ENCODE assay signal across 17 cellular contexts in the genomic region with DNA sequence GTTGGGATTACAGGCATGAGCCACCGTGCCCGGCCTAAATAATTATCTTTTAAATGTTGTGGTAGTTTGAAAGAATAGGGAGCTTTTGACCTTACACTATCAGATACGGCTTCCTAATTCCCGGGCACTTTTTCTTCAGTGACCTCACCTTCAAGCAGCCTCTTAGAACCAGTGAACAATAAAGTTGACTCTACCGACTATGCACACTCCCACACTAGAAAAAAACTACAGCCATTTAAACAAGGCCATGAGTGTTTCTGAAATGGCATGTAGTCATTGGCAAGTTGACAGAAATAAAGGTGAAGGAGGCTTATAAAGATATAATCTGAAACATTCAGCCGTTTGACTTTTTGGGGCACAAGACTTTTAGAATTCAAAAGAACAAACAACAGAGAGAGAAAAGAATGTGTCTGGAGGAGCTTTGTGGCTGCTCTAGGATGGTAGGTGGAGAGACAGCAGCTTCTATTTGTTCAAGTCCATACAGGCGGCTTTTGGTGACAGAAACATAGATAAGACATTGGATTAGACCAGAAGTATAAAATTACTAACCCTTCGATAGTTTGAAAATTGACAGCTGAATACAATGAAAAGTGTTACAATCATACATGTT.
DNase-seq lines count a peak whose midpoint lies in the region; ATAC-seq and TF ChIP-seq lines count a peak whose summit lies in the region.
"Had no signal": no experiment of that assay in that cellular context is flagged by ENCODE, and none has a peak within 500 bp of the region (broad histone marks: within the 10 kb centered on the region; RNA-seq: fewer than 3 reads in every experiment).

No MANE protein-coding gene starts in this region.

- 56 to 68% methylated on average over 8 of the region's 8 CpGs for WGBS in testis, 2 donors

- H3K9ac ChIP-seq in HCT116 (ENCODE audit: low read length) (no peak overlapping the region), adipocyte (ENCODE audit: low read length) (no peak overlapping the region)

- CTCF ChIA-PET in HCT116 (lab: Charles Lee): no interaction called here

- intact Hi-C loops in HCT116 (cut with micrococcal nuclease): no loop called here
- intact Hi-C loops in testis (cut with DNase I; ENCODE audit: low total_unique reads): no loop called here

- H3K27me3 ChIP-seq in HCT116 (ENCODE audit: insufficient read depth, low read length): no peaks in the 10 kb centered on the region
- no peaks in the 10 kb centered on the region for H3K27me3 ChIP-seq in adipocyte (replicated peaks; ENCODE audit: control insufficient read depth, insufficient read depth, low read length)
- no peaks in the 10 kb centered on the region for H3K27me3 ChIP-seq in testis
- H3K27me3 ChIP-seq: BE2C, heart right ventricle, tibial artery had no signal

- H3K9me2 ChIP-seq in HCT116 (ENCODE audit: insufficient read depth): no peaks in the 10 kb centered on the region

- ATAC-seq in HCT116 (no peak), GM19324 (IDR thresholded peaks at IDR 0.05; ENCODE audit: low FRiP score, unreplicated experiment) (no peak), GM21786 (IDR thresholded peaks at IDR 0.05; ENCODE audit: unreplicated experiment) (no peak)
- ATAC-seq: activated CD4-positive, alpha-beta T cell treated with anti-CD3 and anti-CD28 coated beads for 36 hours; heart right ventricle had no signal

- no peak overlapping the region for H3K27ac ChIP-seq in HCT116 (ENCODE audit: low read depth, low read length)
- peak overlapping the region; percentile 31 to 38 for H3K27ac ChIP-seq in testis
- H3K27ac ChIP-seq: heart right ventricle, tibial artery had no signal

- no peaks in the 10 kb centered on the region for H3K9me3 ChIP-seq in HCT116 (ENCODE audit: control insufficient read depth in 1 of 2, insufficient read depth in 1 of 2, low read depth in 1 of 2, low read length in 2 of 2)
- H3K9me3 ChIP-seq in adipocyte (ENCODE audit: control insufficient read depth, low read length): no peaks in the 10 kb centered on the region
- H3K9me3 ChIP-seq in testis: no peaks in the 10 kb centered on the region
- H3K9me3 ChIP-seq: BE2C, heart right ventricle, tibial artery had no signal

- H4K20me1 ChIP-seq in HCT116 (ENCODE audit: insufficient read depth): no peaks in the 10 kb centered on the region

- RAD21 ChIA-PET in HCT116 (lab: Charles Lee; ENCODE audit: low non-redundant PET in 1 of 2, low total read pairs in 2 of 2, uncharacterized antibody in 2 of 2, unreplicated experiment in 2 of 2): interaction anchor here in 1 of 2 experiments (0.5 kb wide), 1 partner anchor 14 kb away, joined by 3 read pairs; no protein-coding TSS in a partner anchor

- H3K4me2 ChIP-seq in HCT116 (ENCODE audit: low read length): no peak overlapping the region

- TF ChIP-seq POLR2A in HCT116 (IDR thresholded peaks at IDR 0.05; ENCODE audit: borderline replicate concordance, extremely low read depth, insufficient read depth, insufficient read length) (no peak), testis (IDR thresholded peaks at IDR 0.05) (no peak)

- no TSS peak for BruUV-seq in HCT116 (replicated peaks; lab: Mats Ljungman, UMichigan)

- DNase-seq in HCT116 (ENCODE audit: low read depth, low spot score) (no peak), adipocyte (ENCODE audit: low read depth) (peak; percentile 19), glomerular visceral epithelial cell (ENCODE audit: extremely low spot score) (peak; percentile 18), testis (no peak), HuH-7.5 (ENCODE audit: low spot score) (no peak)
- DNase-seq: activated CD4-positive, alpha-beta T cell treated with anti-CD3 and anti-CD28 coated beads for 36 hours; activated naive CD4-positive, alpha-beta T cell treated with anti-CD3 and anti-CD28 coated beads, Interleukin-2, amount 10 ng/mL, durations not matched to agents 7 days and 5 days; BE2C; heart right ventricle; NCI-H2107; retina; SHP77; stimulated activated CD4-positive, alpha-beta T cell treated with anti-CD3 and anti-CD28 coated beads, Interleukin-2, amount 100 ng/mL, for 48 hours; stimulated activated CD8-positive, alpha-beta memory T cell treated with anti-CD3 and anti-CD28 coated beads, Interleukin-4, amount 100 ng/mL, for 48 hours; tibial artery had no signal

- no peak overlapping the region for H3K4me3 ChIP-seq in HCT116 (replicated peaks in 1 of 2; ENCODE audit: low read depth in 1 of 2, low read length in 2 of 2)
- no peak overlapping the region for H3K4me3 ChIP-seq in adipocyte (ENCODE audit: low read length)
- H3K4me3 ChIP-seq in testis: no peak overlapping the region
- H3K4me3 ChIP-seq: heart right ventricle, tibial artery had no signal

- no peak for TF ChIP-seq RAD21 in HCT116 (IDR thresholded peaks at IDR 0.05; ENCODE audit: low read depth)

- TF ChIP-seq CTCF in HCT116 (IDR thresholded peaks at IDR 0.05 in 2 of 3, conservative IDR thresholded peaks at IDR 0.05 in 1 of 3; ENCODE audit: borderline replicate concordance in 1 of 3, insufficient read depth in 1 of 3, low read depth in 2 of 3, low read length in 2 of 3): no peak
- TF ChIP-seq CTCF in testis (IDR thresholded peaks at IDR 0.05): no peak

- POLR2A ChIA-PET in HCT116 (lab: Charles Lee): no interaction called here

- H3K4me1 ChIP-seq in HCT116 (ENCODE audit: control insufficient read depth in 1 of 2, insufficient read depth in 2 of 2, low read length in 2 of 2): no peaks in the 10 kb centered on the region
- H3K4me1 ChIP-seq in adipocyte (ENCODE audit: control insufficient read depth, insufficient read depth, low read length): peaks cover 23% of the 10 kb centered on the region
- no peaks in the 10 kb centered on the region for H3K4me1 ChIP-seq in testis
- H3K4me1 ChIP-seq: BE2C, tibial artery had no signal

- H3K36me3 ChIP-seq in HCT116 (ENCODE audit: control insufficient read depth in 1 of 2, insufficient read depth in 2 of 2, low read length in 2 of 2) (no peaks in the 10 kb centered on the region), adipocyte (ENCODE audit: control insufficient read depth, insufficient read depth, low read length, severe bottlenecking) (no peaks in the 10 kb centered on the region), testis (ENCODE audit: low read depth, missing control alignments) (no peaks in the 10 kb centered on the region)
- H3K36me3 ChIP-seq: BE2C, heart right ventricle, tibial artery had no signal

- H2AFZ ChIP-seq in HCT116 (ENCODE audit: low read depth, low read length, poor library complexity, severe bottlenecking): peak overlapping the region; percentile 71

- H3K79me2 ChIP-seq in HCT116 (ENCODE audit: insufficient read depth, low read length): no peaks in the 10 kb centered on the region

TF ChIP-seq in HCT116, 20 proteins besides CTCF, POLR2A, EP300 and RAD21:
- no peak for TF ChIP-seq ZFX (IDR thresholded peaks at IDR 0.05)
- TF ChIP-seq FOSL1 (IDR thresholded peaks at IDR 0.05; ENCODE audit: low read depth): no peak
- TF ChIP-seq, protein P1, sequence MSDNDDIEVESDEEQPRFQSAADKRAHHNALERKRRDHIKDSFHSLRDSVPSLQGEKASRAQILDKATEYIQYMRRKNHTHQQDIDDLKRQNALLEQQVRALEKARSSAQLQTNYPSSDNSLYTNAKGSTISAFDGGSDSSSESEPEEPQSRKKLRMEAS (IDR thresholded peaks at IDR 0.05): no peak
- TF ChIP-seq POLR2AphosphoS5 (IDR thresholded peaks at IDR 0.05; ENCODE audit: low read depth, low read length): no peak
- TF ChIP-seq JUND (IDR thresholded peaks at IDR 0.05): no peak

Comparison
In these comparisons a context has a peak if more than half of its experiments do, and no peak if none do; other contexts are left out.
1. DNase-seq: peak in adipocyte (single experiment) and glomerular visceral epithelial cell (single experiment); none in HCT116 (single experiment), testis (single experiment) and HuH-7.5 (single experiment).